In the genomic region with DNA sequence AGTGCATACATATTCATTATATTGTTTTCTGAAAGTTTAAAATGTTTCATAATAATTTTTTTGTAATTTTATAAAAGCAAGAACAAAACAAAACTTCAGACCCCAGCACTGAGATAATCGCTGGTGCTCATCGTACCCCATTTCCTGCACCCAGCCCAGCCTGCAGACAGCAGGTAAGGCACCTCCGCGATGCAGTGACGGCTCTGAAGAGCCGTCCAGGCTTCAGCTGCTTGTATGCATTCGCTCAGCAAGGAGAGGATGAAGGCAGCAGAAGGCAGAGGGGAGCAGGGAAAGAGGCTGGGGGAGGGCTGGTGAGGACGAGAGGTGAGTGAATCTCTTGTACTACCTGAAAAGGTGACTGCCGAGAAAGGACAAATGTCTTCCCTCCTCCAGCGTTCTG, we compare ENCODE assay signal across 22 cellular contexts.
DNase-seq lines count a peak whose midpoint lies in the region; TF ChIP-seq lines count a peak whose summit lies in the region.
"Had no signal": no experiment of that assay in that cellular context is flagged by ENCODE, and none has a peak within 500 bp of the region (broad histone marks: within the 10 kb centered on the region; RNA-seq: fewer than 3 reads in every experiment).

No MANE protein-coding gene starts in this region.

- peak overlapping the region; percentile 21; the same call in 1 of the 2 replicates for H3K4me2 ChIP-seq in BLaER1
- peak overlapping the region; percentile 58 for H3K4me2 ChIP-seq in Karpas-422 (ENCODE audit: low read depth, low read length, poor library complexity, severe bottlenecking)
- H3K4me2 ChIP-seq: PC-9 had no signal

- H3K9ac ChIP-seq in BLaER1 (no peak overlapping the region), Karpas-422 (ENCODE audit: low read length) (peak overlapping the region; percentile 45)
- H3K9ac ChIP-seq: BLaER1 treated with 17β-estradiol and CSF1 and Interleukin-3, amounts not matched to agents 10 nM and 100 nM had no signal

- DNase-seq in Karpas-422, result peak; percentile 65
- DNase-seq in iPS-NIHi7 (ENCODE audit: extremely low spot score), result peak; percentile 32
- no peak for DNase-seq in activated T-helper 1 cell treated with anti-CD3 and anti-CD28 coated beads, Interleukin-12 subunit alpha, Interleukin-12 subunit beta, Interleukin-2, Interleukin-4 antibody, amounts not matched to agents 30 ng/mL and 10 ng/mL and 1 ng/mL, durations not matched to agents 14 hours and 24 hours and 36 hours (ENCODE audit: low spot score)
- DNase-seq in ureter (ENCODE audit: low spot score), result no peak
- DNase-seq in posterior vena cava (ENCODE audit: low spot score), result no peak
- DNase-seq in activated CD4-positive, alpha-beta T cell treated with anti-CD3 and anti-CD28 coated beads, Interleukin-2, amount 10 ng/mL, durations not matched to agents 24 days and 14 days, result no peak
- DNase-seq: CD4-positive, alpha-beta T cell; COR-L47; HFFc6; NCI-H1092 treated with DMSO at 0.1 percent for 48 hours; NCI-H1436 treated with DMSO at 0.1 percent for 48 hours; NCI-H187 treated with DMSO at 0.1 percent for 48 hours; NCI-H2107; NCI-H524; NCI-H774; PC-9; SJCRH30 had no signal

- intact Hi-C loops in activated T-helper 1 cell treated with anti-CD3 and anti-CD28 coated beads, Interleukin-12 subunit alpha, Interleukin-12 subunit beta, Interleukin-2, Interleukin-4 antibody, amounts not matched to agents 30 ng/mL and 10 ng/mL and 1 ng/mL, durations not matched to agents 14 hours and 24 hours and 36 hours (cut with micrococcal nuclease), result no loop called here
- intact Hi-C loops in posterior vena cava (cut with DNase I), result no loop called here
- intact Hi-C loops in activated CD4-positive, alpha-beta T cell treated with anti-CD3 and anti-CD28 coated beads, Interleukin-2, amount 10 ng/mL, durations not matched to agents 24 days and 14 days (cut with micrococcal nuclease), result no loop called here

- H3K27me3 Mint-ChIP-seq in activated T-helper 1 cell treated with anti-CD3 and anti-CD28 coated beads, Interleukin-12 subunit alpha, Interleukin-12 subunit beta, Interleukin-2, Interleukin-4 antibody, amounts not matched to agents 30 ng/mL and 10 ng/mL and 1 ng/mL, durations not matched to agents 14 hours and 24 hours and 36 hours (ENCODE audit: insufficient read depth), result no peaks in the 10 kb centered on the region
- no peaks in the 10 kb centered on the region for H3K27me3 Mint-ChIP-seq in activated CD4-positive, alpha-beta T cell treated with anti-CD3 and anti-CD28 coated beads, Interleukin-2, amount 10 ng/mL, durations not matched to agents 24 days and 14 days
- H3K27me3 Mint-ChIP-seq: CD4-positive, alpha-beta T cell had no signal

- H4K20me1 ChIP-seq in BLaER1 (no peaks in the 10 kb centered on the region), Karpas-422 (ENCODE audit: insufficient read depth, low read depth, low read length) (no peaks in the 10 kb centered on the region)
- H4K20me1 ChIP-seq: BLaER1 treated with 17β-estradiol and CSF1 and Interleukin-3, amounts not matched to agents 10 nM and 100 nM had no signal

- TF ChIP-seq CTCF in VCaP (conservative IDR thresholded peaks at IDR 0.05), result no peak

- H3K36me3 Mint-ChIP-seq in activated T-helper 1 cell treated with anti-CD3 and anti-CD28 coated beads, Interleukin-12 subunit alpha, Interleukin-12 subunit beta, Interleukin-2, Interleukin-4 antibody, amounts not matched to agents 30 ng/mL and 10 ng/mL and 1 ng/mL, durations not matched to agents 14 hours and 24 hours and 36 hours (ENCODE audit: low read depth), result no peaks in the 10 kb centered on the region
- H3K36me3 Mint-ChIP-seq in activated CD4-positive, alpha-beta T cell treated with anti-CD3 and anti-CD28 coated beads, Interleukin-2, amount 10 ng/mL, durations not matched to agents 24 days and 14 days (ENCODE audit: low read depth), result no peaks in the 10 kb centered on the region

- no peaks in the 10 kb centered on the region for H3K27me3 ChIP-seq in BLaER1
- H3K27me3 ChIP-seq in Karpas-422 (ENCODE audit: low read length), result no peaks in the 10 kb centered on the region
- H3K27me3 ChIP-seq: SJCRH30 had no signal

- no peaks in the 10 kb centered on the region for H3K79me2 ChIP-seq in Karpas-422 (ENCODE audit: low read length)

- H3K9me3 ChIP-seq in BLaER1, result no peaks in the 10 kb centered on the region
- no peaks in the 10 kb centered on the region for H3K9me3 ChIP-seq in Karpas-422 (ENCODE audit: low read length)
- H3K9me3 ChIP-seq: BLaER1 treated with 17β-estradiol and CSF1 and Interleukin-3, amounts not matched to agents 10 nM and 100 nM; HAP-1; SJCRH30 had no signal

- H3K36me3 ChIP-seq in BLaER1 (no peaks in the 10 kb centered on the region), Karpas-422 (ENCODE audit: insufficient read depth, low read length) (no peaks in the 10 kb centered on the region)
- H3K36me3 ChIP-seq: BLaER1 treated with 17β-estradiol and CSF1 and Interleukin-3, amounts not matched to agents 10 nM and 100 nM; HAP-1; SJCRH30 had no signal

- H3K27ac ChIP-seq in BLaER1 (no peak overlapping the region), Karpas-422 (ENCODE audit: low read length) (peak overlapping the region; percentile 100), VCaP (peak overlapping the region; percentile 52; the same call in 1 of the 2 replicates)
- H3K27ac ChIP-seq: BLaER1 treated with 17β-estradiol and CSF1 and Interleukin-3, amounts not matched to agents 10 nM and 100 nM; HL-60; PC-9; SJCRH30 had no signal

- H2AFZ ChIP-seq in Karpas-422 (ENCODE audit: low read length), result peak overlapping the region; percentile 55; the same call in 1 of the 2 replicates
- H2AFZ ChIP-seq: PC-9 had no signal

- H3K4me3 ChIP-seq in BLaER1, result no peak overlapping the region
- H3K4me3 ChIP-seq in Karpas-422 (ENCODE audit: low read length), result no peak overlapping the region
- H3K4me3 ChIP-seq: BLaER1 treated with 17β-estradiol and CSF1 and Interleukin-3, amounts not matched to agents 10 nM and 100 nM; HAP-1; PC-9; SJCRH30 had no signal

- H3K4me1 Mint-ChIP-seq in activated T-helper 1 cell treated with anti-CD3 and anti-CD28 coated beads, Interleukin-12 subunit alpha, Interleukin-12 subunit beta, Interleukin-2, Interleukin-4 antibody, amounts not matched to agents 30 ng/mL and 10 ng/mL and 1 ng/mL, durations not matched to agents 14 hours and 24 hours and 36 hours (ENCODE audit: low read depth), result no peaks in the 10 kb centered on the region
- H3K4me1 Mint-ChIP-seq in activated CD4-positive, alpha-beta T cell treated with anti-CD3 and anti-CD28 coated beads, Interleukin-2, amount 10 ng/mL, durations not matched to agents 24 days and 14 days, result no peaks in the 10 kb centered on the region

- no peaks in the 10 kb centered on the region for H3K9me2 ChIP-seq in Karpas-422 (replicated peaks; ENCODE audit: insufficient read depth, low read length)

- no peak overlapping the region for H3K27ac Mint-ChIP-seq in activated T-helper 1 cell treated with anti-CD3 and anti-CD28 coated beads, Interleukin-12 subunit alpha, Interleukin-12 subunit beta, Interleukin-2, Interleukin-4 antibody, amounts not matched to agents 30 ng/mL and 10 ng/mL and 1 ng/mL, durations not matched to agents 14 hours and 24 hours and 36 hours
- no peak overlapping the region for H3K27ac Mint-ChIP-seq in activated CD4-positive, alpha-beta T cell treated with anti-CD3 and anti-CD28 coated beads, Interleukin-2, amount 10 ng/mL, durations not matched to agents 24 days and 14 days
- H3K27ac Mint-ChIP-seq: CD4-positive, alpha-beta T cell; HFFc6 had no signal

- H3K9me3 Mint-ChIP-seq in activated T-helper 1 cell treated with anti-CD3 and anti-CD28 coated beads, Interleukin-12 subunit alpha, Interleukin-12 subunit beta, Interleukin-2, Interleukin-4 antibody, amounts not matched to agents 30 ng/mL and 10 ng/mL and 1 ng/mL, durations not matched to agents 14 hours and 24 hours and 36 hours, result no peaks in the 10 kb centered on the region
- H3K9me3 Mint-ChIP-seq in activated CD4-positive, alpha-beta T cell treated with anti-CD3 and anti-CD28 coated beads, Interleukin-2, amount 10 ng/mL, durations not matched to agents 24 days and 14 days, result no peaks in the 10 kb centered on the region
- H3K9me3 Mint-ChIP-seq: CD4-positive, alpha-beta T cell; HFFc6 had no signal

- no peak overlapping the region for H3K4me3 Mint-ChIP-seq in activated T-helper 1 cell treated with anti-CD3 and anti-CD28 coated beads, Interleukin-12 subunit alpha, Interleukin-12 subunit beta, Interleukin-2, Interleukin-4 antibody, amounts not matched to agents 30 ng/mL and 10 ng/mL and 1 ng/mL, durations not matched to agents 14 hours and 24 hours and 36 hours
- no peak overlapping the region for H3K4me3 Mint-ChIP-seq in activated CD4-positive, alpha-beta T cell treated with anti-CD3 and anti-CD28 coated beads, Interleukin-2, amount 10 ng/mL, durations not matched to agents 24 days and 14 days
- H3K4me3 Mint-ChIP-seq: CD4-positive, alpha-beta T cell; HFFc6 had no signal

- peaks cover 55% of the 10 kb centered on the region for H3K4me1 ChIP-seq in BLaER1
- H3K4me1 ChIP-seq in Karpas-422 (ENCODE audit: low read length), result peaks cover 93% of the 10 kb centered on the region
- H3K4me1 ChIP-seq: HAP-1, SJCRH30 had no signal

Comparison
In these comparisons a context has a peak if more than half of its experiments do, and no peak if none do; other contexts are left out.
1. DNase-seq: peak in Karpas-422 (single experiment) and iPS-NIHi7 (single experiment); none in activated T-helper 1 cell treated with anti-CD3 and anti-CD28 coated beads, Interleukin-12 subunit alpha, Interleukin-12 subunit beta, Interleukin-2, Interleukin-4 antibody, amounts not matched to agents 30 ng/mL and 10 ng/mL and 1 ng/mL, durations not matched to agents 14 hours and 24 hours and 36 hours (single experiment), ureter (single experiment), posterior vena cava (single experiment) and activated CD4-positive, alpha-beta T cell treated with anti-CD3 and anti-CD28 coated beads, Interleukin-2, amount 10 ng/mL, durations not matched to agents 24 days and 14 days (single experiment).